Comparison of ENCODE assay signal across 12 cellular contexts in genomic region chr3:77530870-77531269, GRCh38.
A peak's percentile ranks its signal among the peaks of the same experiment; 100 is the strongest.
DNase-seq lines count a peak whose midpoint lies in the region; ATAC-seq lines count a peak whose summit lies in the region.
"Had no signal": no experiment of that assay in that cellular context is flagged by ENCODE, and none has a peak within 500 bp of the region (broad histone marks: within the 10 kb centered on the region; RNA-seq: fewer than 3 reads in every experiment).

No MANE protein-coding gene starts in this region.

- H3K4me2 ChIP-seq in skeletal muscle satellite cell (ENCODE audit: low read length), result peak overlapping the region; percentile 59

- H3K36me3 ChIP-seq in MG63 (no peaks in the 10 kb centered on the region), endocrine pancreas (ENCODE audit: control insufficient read depth, insufficient read depth, low read length) (no peaks in the 10 kb centered on the region), skeletal muscle satellite cell (ENCODE audit: insufficient read depth, low read length) (no peaks in the 10 kb centered on the region)

- H3K27me3 ChIP-seq in MG63 (no peaks in the 10 kb centered on the region), endocrine pancreas (ENCODE audit: control insufficient read depth, insufficient read depth, low read length) (no peaks in the 10 kb centered on the region), skeletal muscle satellite cell (ENCODE audit: control insufficient read depth, insufficient read depth, low read length) (no peaks in the 10 kb centered on the region)

- H3K9ac ChIP-seq in endocrine pancreas (ENCODE audit: control insufficient read depth, insufficient read depth, low read length) (no peak overlapping the region), skeletal muscle satellite cell (ENCODE audit: low read depth, low read length) (peak overlapping the region; percentile 45)

- H3K4me1 ChIP-seq in endocrine pancreas (ENCODE audit: control insufficient read depth, insufficient read depth, low read length), result peaks cover 40% of the 10 kb centered on the region
- peaks cover 6% of the 10 kb centered on the region for H3K4me1 ChIP-seq in skeletal muscle satellite cell (ENCODE audit: control insufficient read depth, insufficient read depth, low read length)

- H3K9me3 ChIP-seq in MG63, result no peaks in the 10 kb centered on the region
- no peaks in the 10 kb centered on the region for H3K9me3 ChIP-seq in endocrine pancreas (ENCODE audit: control insufficient read depth, low read length)
- no peaks in the 10 kb centered on the region for H3K9me3 ChIP-seq in skeletal muscle satellite cell (replicated peaks; ENCODE audit: low read length)

- H3K4me3 ChIP-seq in MG63 (no peak overlapping the region), endocrine pancreas (ENCODE audit: control insufficient read depth, insufficient read depth, low read length) (peak overlapping the region; percentile 43), skeletal muscle satellite cell (ENCODE audit: low read length) (peak overlapping the region; percentile 28)

- DNase-seq in DMS 273 treated with DMSO at 0.1 percent for 48 hours (lab: John Stamatoyannopoulos, UW), result peak; percentile 72
- peak; percentile 8 for DNase-seq in MG63
- DNase-seq in midbrain (lab: John Stamatoyannopoulos, UW), result no peak
- no peak for DNase-seq in activated naive CD4-positive, alpha-beta T cell treated with anti-CD3 and anti-CD28 coated beads, Interleukin-2, amount 50 U/mL, for 16 hours
- DNase-seq: activated CD4-positive, CD25-positive, alpha-beta regulatory T cell treated with anti-CD3 and anti-CD28 coated beads, Interleukin-2, amount 50 U/mL, for 72 hours; effector memory CD8-positive, alpha-beta T cell; nucleus accumbens; SHP77 treated with DMSO at 0.1 percent for 48 hours; T-helper 2 cell had no signal

- ATAC-seq in HG02840 (IDR thresholded peaks at IDR 0.05; ENCODE audit: low FRiP score, unreplicated experiment), result no peak
- ATAC-seq: effector memory CD8-positive, alpha-beta T cell had no signal

Comparison
In these comparisons a context has a peak if more than half of its experiments do, and no peak if none do; other contexts are left out.
1. DNase-seq: peak in DMS 273 treated with DMSO at 0.1 percent for 48 hours (single experiment) and MG63 (single experiment); none in midbrain (single experiment) and activated naive CD4-positive, alpha-beta T cell treated with anti-CD3 and anti-CD28 coated beads, Interleukin-2, amount 50 U/mL, for 16 hours (single experiment).